8 cellular contexts compared by ENCODE assay signal in genomic region chr17:2399572-2400473, GRCh38. TPM values are rescaled to one million over a fixed set of nuclear protein-coding genes. Genes with fewer than 3 reads are reported as not detected.
DNase-seq lines count a peak whose midpoint lies in the region; ATAC-seq and TF ChIP-seq lines count a peak whose summit lies in the region.

No MANE protein-coding gene starts in this region.

- H3K4me3 ChIP-seq in HFF-Myc (replicated peaks; ENCODE audit: low read depth, low read length) (peak overlapping the region; percentile 98), heart left ventricle (peak overlapping the region; percentile 71 to 99 (median 92)), transverse colon (peak overlapping the region; percentile 81 to 92 (median 90))

- no peak for TF ChIP-seq CTCF in GM10248 (IDR thresholded peaks at IDR 0.05; ENCODE audit: control extremely low read depth, extremely low read depth, low read depth, missing control alignments)
- TF ChIP-seq CTCF in HFF-Myc (IDR thresholded peaks at IDR 0.05; ENCODE audit: low read depth, low read length, missing control alignments): no peak
- TF ChIP-seq CTCF in heart left ventricle (IDR thresholded peaks at IDR 0.05): no peak
- no peak for TF ChIP-seq CTCF in transverse colon (IDR thresholded peaks at IDR 0.05)

- H3K27me3 ChIP-seq in heart left ventricle: no peaks in the 10 kb centered on the region
- no peaks in the 10 kb centered on the region for H3K27me3 ChIP-seq in transverse colon

- POLR2A ChIA-PET in GM10248 (lab: Yijun Ruan, JAX): no interaction called here

- ATAC-seq in heart left ventricle: peak; percentile 52 to 76 (median 67)

- 0 to 1% (median 0%) methylated on average over 71 to 82 of the region's 82 CpGs for WGBS in adipose tissue, 3 donors
- WGBS in heart left ventricle, 4 donors: 0 to 2% (median 1%) methylated on average over 24 to 82 of the region's 82 CpGs
- WGBS in transverse colon (ENCODE audit: low coverage in 1 of 2), 2 donors: 1% methylated on average over 63 of the region's 82 CpGs; no CpG with 5 or more reads in 1 of the 2 donors

- TF ChIP-seq EP300 in transverse colon (IDR thresholded peaks at IDR 0.05; ENCODE audit: low read depth): peak; percentile 59

- H3K4me1 ChIP-seq in heart left ventricle (peaks cover 24 to 76% (median 65%) of the 10 kb centered on the region in 12 donors), transverse colon (peaks cover 55 to 72% (median 67%) of the 10 kb centered on the region in 4 donors)

- H3K36me3 ChIP-seq in heart left ventricle (no peaks in the 10 kb centered on the region), transverse colon (no peaks in the 10 kb centered on the region)

- in situ Hi-C loops in transverse colon (cut with MboI; ENCODE audit: low pct_ligation_motif_present in 1 of 4, low pct_unique_long_range_greater_than_20kb in 1 of 4, low sequenced_read_pairs in 3 of 4): no loop called here

- no peaks in the 10 kb centered on the region for H3K9me3 ChIP-seq in heart left ventricle
- H3K9me3 ChIP-seq in transverse colon: no peaks in the 10 kb centered on the region

- intact Hi-C loops in heart left ventricle (cut with DNase I) (loop anchor here in 1 of 10 donors (10.0 kb wide), 2 partner anchors 305 to 685 kb away; partner anchors contain the start of gene TLCD2), transverse colon (cut with DNase I; ENCODE audit: low total_unique reads) (no loop called here)

- peak; percentile 93 for DNase-seq in GM10248 (ENCODE audit: extremely low spot score)
- no peak for DNase-seq in HFF-Myc (ENCODE audit: extremely low read depth, low read depth)
- DNase-seq in NCI-H1048 (lab: John Stamatoyannopoulos, UW): peak; percentile 86
- peak; percentile 91 for DNase-seq in SW480 (ENCODE audit: low spot score)
- peak; percentile 96 to 97 (median 96) for DNase-seq in heart left ventricle
- peak; percentile 95 for DNase-seq in pons (ENCODE audit: low spot score)
- peak; percentile 98 for DNase-seq in transverse colon

- TF ChIP-seq POLR2A in heart left ventricle (IDR thresholded peaks at IDR 0.05) (peak; percentile 19 to 78), transverse colon (IDR thresholded peaks at IDR 0.05) (peak; percentile 98)

- CTCF ChIA-PET in GM10248 (lab: Yijun Ruan, JAX): interaction anchor here (6.9 to 11.6 kb wide), 2 partner anchors 16 to 17 kb away, joined by 37 to 75 read pairs; no protein-coding TSS in a partner anchor

- peak overlapping the region; percentile 97 for H3K27ac ChIP-seq in adipose tissue (ENCODE audit: low read depth, low read length)
- peak overlapping the region; percentile 95 to 100 (median 99) for H3K27ac ChIP-seq in heart left ventricle
- peak overlapping the region; percentile 98 to 100 (median 100) for H3K27ac ChIP-seq in transverse colon

RNA-seq across cellular contexts. Expression of gene MNT, which starts 1.0 kb away (rescaled TPM):
- 10 to 100 TPM in 2 of 3 donors, 1 to 10 TPM in 1; 4.9 to 23.7 (median 23.1) TPM for polyA plus RNA-seq in adipose tissue
- total RNA-seq in heart left ventricle: 10 to 100 TPM in 4 of 9 donors, 1 to 10 TPM in 5; 4.1 to 20.4 (median 9.8) TPM
- 10 to 100 TPM in 1 of 2 donors, 1 to 10 TPM in 1; 7.2 to 10.3 TPM for polyA plus RNA-seq in heart left ventricle
- 10 to 100 TPM; 13.7 to 27.7 (median 20.9) TPM for total RNA-seq in transverse colon
